ENCODE assay signal across 17 cellular contexts in the genomic region with DNA sequence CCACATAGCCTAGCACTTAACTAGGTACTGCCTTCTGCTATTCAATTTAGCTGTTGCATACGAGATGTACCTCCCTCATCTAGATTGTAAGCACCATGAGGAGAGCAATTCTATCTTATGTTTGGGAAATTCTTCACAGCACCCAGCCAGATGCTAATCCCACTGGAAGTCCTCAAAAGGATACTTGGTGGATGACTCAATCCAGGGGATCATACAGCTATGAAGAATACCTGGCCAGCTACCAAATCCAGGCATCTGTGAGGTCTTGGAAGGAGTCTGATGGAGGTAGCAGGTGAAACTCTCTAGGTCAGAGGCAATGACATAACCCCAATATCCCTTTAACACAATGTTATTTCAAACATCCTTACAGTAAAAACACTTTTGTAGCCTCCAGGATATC.
"Had no signal": no experiment of that assay in that cellular context is flagged by ENCODE, and none has a peak within 500 bp of the region (broad histone marks: within the 10 kb centered on the region; RNA-seq: fewer than 3 reads in every experiment).

No MANE protein-coding gene starts in this region.

- H3K27ac ChIP-seq: neutrophil, psoas muscle, right lobe of liver, skin epidermis had no signal

- H3K4me3 Mint-ChIP-seq: naive thymus-derived CD4-positive, alpha-beta T cell had no signal

- H3K9me3 Mint-ChIP-seq: naive thymus-derived CD4-positive, alpha-beta T cell had no signal

- H3K4me1 ChIP-seq: psoas muscle, right lobe of liver had no signal

- ATAC-seq: esophagus mucosa; left colon; naive thymus-derived CD4-positive, alpha-beta T cell; psoas muscle; right lobe of liver had no signal

- H3K36me3 Mint-ChIP-seq: naive thymus-derived CD4-positive, alpha-beta T cell had no signal

- DNase-seq: effector memory CD4-positive, alpha-beta T cell; foreskin fibroblast; kidney; left colon; mesendoderm; naive thymus-derived CD4-positive, alpha-beta T cell; psoas muscle; retina; right lobe of liver; stimulated activated CD4-positive, alpha-beta T cell treated with anti-CD3 and anti-CD28 coated beads, Interleukin-2, amount 100 ng/mL, for 24 hours; stimulated activated naive CD4-positive, alpha-beta T cell; stomach; substantia nigra; trophoblast cell had no signal

- H3K27me3 ChIP-seq: neutrophil, right lobe of liver, stomach had no signal

- H3K36me3 ChIP-seq: neutrophil, right lobe of liver, stomach had no signal

- H3K27ac Mint-ChIP-seq: naive thymus-derived CD4-positive, alpha-beta T cell had no signal

- H3K9me3 ChIP-seq: neutrophil, psoas muscle, right lobe of liver, stomach had no signal

- H3K4me3 ChIP-seq: psoas muscle, right lobe of liver, skin epidermis, stomach had no signal
